ENCODE assay signal across 1 cellular context in genomic region chr5:109740329-109740728, GRCh38.
TF ChIP-seq lines count a peak whose summit lies in the region.

No MANE protein-coding gene starts in this region.

TF ChIP-seq in HepG2, 621 proteins besides CTCF, POLR2A, EP300 and RAD21 (continued from another document):
- TF ChIP-seq ZNF609 (CRISPR knock-in tag; IDR thresholded peaks at IDR 0.05; ENCODE audit: borderline replicate concordance) (no peak), KDM1A (CRISPR knock-in tag; IDR thresholded peaks at IDR 0.05) (no peak), MYNN (CRISPR knock-in tag; IDR thresholded peaks at IDR 0.05; ENCODE audit: low read depth) (no peak), IRX3 (CRISPR knock-in tag; IDR thresholded peaks at IDR 0.05; ENCODE audit: borderline replicate concordance, low read depth) (no peak), ZNF674 (CRISPR knock-in tag; IDR thresholded peaks at IDR 0.05; ENCODE audit: low read depth) (no peak), FOXJ3 (CRISPR knock-in tag; IDR thresholded peaks at IDR 0.05; ENCODE audit: borderline replicate concordance) (no peak), BHLHE40 (IDR thresholded peaks at IDR 0.05; ENCODE audit: low read length) (no peak), PAX8 (CRISPR knock-in tag; IDR thresholded peaks at IDR 0.05; ENCODE audit: borderline replicate concordance) (no peak), ZNF296 (CRISPR knock-in tag; conservative IDR thresholded peaks at IDR 0.05) (no peak), MTERF4 (CRISPR knock-in tag; IDR thresholded peaks at IDR 0.05) (no peak), TRAFD1 (CRISPR knock-in tag; IDR thresholded peaks at IDR 0.05; ENCODE audit: borderline replicate concordance) (no peak), ZNF33B (CRISPR knock-in tag; IDR thresholded peaks at IDR 0.05) (no peak), ATF7-NPFF (CRISPR knock-in tag; IDR thresholded peaks at IDR 0.05; ENCODE audit: low read depth) (no peak)
